ENCODE assay signal across 13 cellular contexts in genomic region chr1:53477626-53478025, GRCh38. TPM values are rescaled to one million over a fixed set of nuclear protein-coding genes. Genes with fewer than 3 reads are reported as not detected.
DNase-seq lines count a peak whose midpoint lies in the region; ATAC-seq and TF ChIP-seq lines count a peak whose summit lies in the region.
"Had no signal": no experiment of that assay in that cellular context is flagged by ENCODE, and none has a peak within 500 bp of the region (broad histone marks: within the 10 kb centered on the region; RNA-seq: fewer than 3 reads in every experiment).

No MANE protein-coding gene starts in this region.

- H3K27me3 Mint-ChIP-seq in nephron (ENCODE audit: low read depth): peaks cover 7% of the 10 kb centered on the region
- H3K27me3 Mint-ChIP-seq in activated T-helper 17 cell treated with anti-CD3 and anti-CD28 coated beads, Interleukin-2, amount 50 U/mL, for 72 hours: no peaks in the 10 kb centered on the region
- peaks cover 10% of the 10 kb centered on the region for H3K27me3 Mint-ChIP-seq in activated CD4-positive, alpha-beta T cell treated with anti-CD3 and anti-CD28 coated beads, Interleukin-2, amount 10 ng/mL, durations not matched to agents 24 days and 14 days

- no TSS peak for BruUV-seq in IMR-90 (replicated peaks; lab: Mats Ljungman, UMichigan)

- no peaks in the 10 kb centered on the region for H4K20me1 ChIP-seq in IMR-90 (ENCODE audit: insufficient read depth, low read length)

- intact Hi-C loops in IMR-90 (cut with micrococcal nuclease) (no loop called here), left ventricle myocardium superior (cut with micrococcal nuclease) (no loop called here)
- intact Hi-C loops in activated CD4-positive, alpha-beta T cell treated with anti-CD3 and anti-CD28 coated beads, Interleukin-2, amount 10 ng/mL, durations not matched to agents 24 days and 14 days (cut with micrococcal nuclease): no loop called here

- H3K36me3 ChIP-seq in IMR-90 (ENCODE audit: control insufficient read depth, insufficient read depth, low read length) (no peaks in the 10 kb centered on the region), adipocyte (ENCODE audit: control insufficient read depth, insufficient read depth, low read length, severe bottlenecking) (no peaks in the 10 kb centered on the region)

- no peaks in the 10 kb centered on the region; the same call in 1 of the 2 replicates for H3K9me3 ChIP-seq in IMR-90 (ENCODE audit: control insufficient read depth, insufficient read depth, low read length)
- H3K9me3 ChIP-seq in adipocyte (ENCODE audit: control insufficient read depth, low read length): no peaks in the 10 kb centered on the region

- no peak overlapping the region for H4K91ac ChIP-seq in IMR-90 (ENCODE audit: insufficient read depth, low read depth, low read length)

- no peak overlapping the region for H3K14ac ChIP-seq in IMR-90 (replicated peaks; ENCODE audit: low read depth, low read length)

- no peak overlapping the region for H3K4me3 Mint-ChIP-seq in nephron
- no peak overlapping the region for H3K4me3 Mint-ChIP-seq in activated T-helper 17 cell treated with anti-CD3 and anti-CD28 coated beads, Interleukin-2, amount 50 U/mL, for 72 hours
- H3K4me3 Mint-ChIP-seq in activated CD4-positive, alpha-beta T cell treated with anti-CD3 and anti-CD28 coated beads, Interleukin-2, amount 10 ng/mL, durations not matched to agents 24 days and 14 days: no peak overlapping the region

- TF ChIP-seq POLR2A in IMR-90 (IDR thresholded peaks at IDR 0.05; ENCODE audit: low read depth, low read length): no peak

- peak overlapping the region; percentile 54 for H2AFZ ChIP-seq in IMR-90 (replicated peaks; ENCODE audit: low read length, poor library complexity)

- H4K8ac ChIP-seq in IMR-90 (ENCODE audit: low read depth in 2 of 2, low read length in 2 of 2): no peak overlapping the region

- no peaks in the 10 kb centered on the region for H3K36me3 Mint-ChIP-seq in nephron (ENCODE audit: low read depth)
- no peaks in the 10 kb centered on the region for H3K36me3 Mint-ChIP-seq in activated T-helper 17 cell treated with anti-CD3 and anti-CD28 coated beads, Interleukin-2, amount 50 U/mL, for 72 hours (ENCODE audit: low read depth)
- no peaks in the 10 kb centered on the region for H3K36me3 Mint-ChIP-seq in activated CD4-positive, alpha-beta T cell treated with anti-CD3 and anti-CD28 coated beads, Interleukin-2, amount 10 ng/mL, durations not matched to agents 24 days and 14 days (ENCODE audit: low read depth)

- H4K5ac ChIP-seq in IMR-90 (ENCODE audit: low read depth, low read length): no peak overlapping the region

- peak overlapping the region; percentile 58 for H2AK9ac ChIP-seq in IMR-90 (replicated peaks; ENCODE audit: low read depth, low read length, poor library complexity)

- no peak for TF ChIP-seq RAD21 in IMR-90 (IDR thresholded peaks at IDR 0.05; ENCODE audit: low read length)

- no peaks in the 10 kb centered on the region for H3K9me3 Mint-ChIP-seq in nephron
- no peaks in the 10 kb centered on the region for H3K9me3 Mint-ChIP-seq in activated T-helper 17 cell treated with anti-CD3 and anti-CD28 coated beads, Interleukin-2, amount 50 U/mL, for 72 hours
- H3K9me3 Mint-ChIP-seq in activated CD4-positive, alpha-beta T cell treated with anti-CD3 and anti-CD28 coated beads, Interleukin-2, amount 10 ng/mL, durations not matched to agents 24 days and 14 days: no peaks in the 10 kb centered on the region

- CTCF ChIA-PET in IMR-90 (lab: Yijun Ruan, JAX): interaction anchor here (0.9 kb wide), 1 partner anchor 199 kb away, joined by 3 read pairs; no protein-coding TSS in a partner anchor

- H3K18ac ChIP-seq in IMR-90 (ENCODE audit: low read depth, low read length): no peak overlapping the region

- H3K9ac ChIP-seq in IMR-90 (ENCODE audit: low read depth, low read length) (no peak overlapping the region), adipocyte (ENCODE audit: low read length) (no peak overlapping the region)

- no peak overlapping the region for H2BK5ac ChIP-seq in IMR-90 (ENCODE audit: low read depth, low read length, poor library complexity, severe bottlenecking)

- peaks cover 4% of the 10 kb centered on the region; the same call in 1 of the 2 replicates for H3K4me1 ChIP-seq in IMR-90 (ENCODE audit: control insufficient read depth, insufficient read depth, low read length)
- no peaks in the 10 kb centered on the region for H3K4me1 ChIP-seq in adipocyte (ENCODE audit: control insufficient read depth, insufficient read depth, low read length)

- dilution Hi-C loops in IMR-90 (cut with HindIII; ENCODE audit: low sequenced_read_pairs, unreplicated experiment): no loop called here

- no CpG with 5 or more reads among the region's 5 CpGs for WGBS in IMR-90 (ENCODE audit: extremely low coverage in 2 of 2, insufficient read length in 1 of 2), 2 experiments

- peak overlapping the region in 2 of 3 experiments; percentile 79 to 83 for H3K27ac Mint-ChIP-seq in nephron
- H3K27ac Mint-ChIP-seq in activated T-helper 17 cell treated with anti-CD3 and anti-CD28 coated beads, Interleukin-2, amount 50 U/mL, for 72 hours: no peak overlapping the region
- H3K27ac Mint-ChIP-seq in activated CD4-positive, alpha-beta T cell treated with anti-CD3 and anti-CD28 coated beads, Interleukin-2, amount 10 ng/mL, durations not matched to agents 24 days and 14 days: no peak overlapping the region

- ATAC-seq in IMR-90 (ENCODE audit: low read depth): peak; percentile 44
- ATAC-seq in activated T-helper 17 cell treated with anti-CD3 and anti-CD28 coated beads, Interleukin-2, amount 50 U/mL, for 72 hours (replicated peaks): no peak
- no peak for ATAC-seq in left ventricle myocardium superior

- H2BK15ac ChIP-seq in IMR-90 (ENCODE audit: low read depth, low read length): no peak overlapping the region

- no peaks in the 10 kb centered on the region for H3K79me1 ChIP-seq in IMR-90 (ENCODE audit: low read depth in 1 of 2, low read length in 2 of 2)

- no peak overlapping the region for H3K4ac ChIP-seq in IMR-90 (ENCODE audit: low read depth, low read length)

- no peak overlapping the region for H2AK5ac ChIP-seq in IMR-90 (ENCODE audit: low read depth, low read length)

- H3K4me2 ChIP-seq in IMR-90 (ENCODE audit: low read depth, low read length): no peak overlapping the region; the same call in 1 of the 2 replicates

- DNase-seq in DMS 273 (lab: John Stamatoyannopoulos, UW; ENCODE audit: unreplicated experiment) (peak; percentile 87), IMR-90 (no peak), adipocyte (ENCODE audit: low read depth) (peak; percentile 10), left ventricle myocardium superior (no peak)
- no peak for DNase-seq in activated CD4-positive, alpha-beta T cell treated with anti-CD3 and anti-CD28 coated beads, Interleukin-2, amount 10 ng/mL, durations not matched to agents 24 days and 14 days
- DNase-seq: Karpas-422, NCI-H2081, NCI-H2227 treated with DMSO at 0.1 percent for 48 hours, NCI-H774, SIG-M5 had no signal

- H3K23ac ChIP-seq in IMR-90 (ENCODE audit: low read depth, low read length): no peak overlapping the region

- H3K4me3 ChIP-seq in IMR-90 (ENCODE audit: insufficient read depth, low read depth, low read length): no peak overlapping the region
- no peak overlapping the region for H3K4me3 ChIP-seq in adipocyte (ENCODE audit: low read length)

- H3K9me1 ChIP-seq in IMR-90 (ENCODE audit: insufficient read depth, low read length): no peaks in the 10 kb centered on the region; the same call in 1 of the 2 replicates

- H3K27me3 ChIP-seq in IMR-90 (ENCODE audit: control insufficient read depth, insufficient read depth, low read length) (peaks cover 61% of the 10 kb centered on the region), adipocyte (replicated peaks; ENCODE audit: control insufficient read depth, insufficient read depth, low read length) (peaks cover 48% of the 10 kb centered on the region)

- in situ Hi-C loops in IMR-90 (cut with MboI; ENCODE audit: low sequenced_read_pairs): no loop called here

- H3K4me1 Mint-ChIP-seq in nephron: peaks cover 10% of the 10 kb centered on the region
- H3K4me1 Mint-ChIP-seq in activated T-helper 17 cell treated with anti-CD3 and anti-CD28 coated beads, Interleukin-2, amount 50 U/mL, for 72 hours: no peaks in the 10 kb centered on the region
- no peaks in the 10 kb centered on the region for H3K4me1 Mint-ChIP-seq in activated CD4-positive, alpha-beta T cell treated with anti-CD3 and anti-CD28 coated beads, Interleukin-2, amount 10 ng/mL, durations not matched to agents 24 days and 14 days

- H2BK20ac ChIP-seq in IMR-90 (ENCODE audit: low read depth, low read length): no peak overlapping the region

- no peak for TF ChIP-seq CTCF in IMR-90 (conservative IDR thresholded peaks at IDR 0.05; ENCODE audit: low read depth, low read length)
- TF ChIP-seq CTCF in nephron (IDR thresholded peaks at IDR 0.05; ENCODE audit: unreplicated experiment in 3 of 3): no peak

- POLR2A ChIA-PET in IMR-90 (lab: Charles Lee; ENCODE audit: unreplicated experiment): no interaction called here

- no peak overlapping the region for H3K27ac ChIP-seq in IMR-90 (ENCODE audit: insufficient read depth, low read length)

- H2BK120ac ChIP-seq in IMR-90 (ENCODE audit: low read depth, low read length): peak overlapping the region; percentile 15; the same call in 1 of the 2 replicates

- H3K56ac ChIP-seq in IMR-90 (ENCODE audit: extremely low read depth, insufficient read depth, low read length): no peak overlapping the region

TF ChIP-seq in IMR-90, 13 proteins besides CTCF, POLR2A, EP300 and RAD21 (continues in another document):
- TF ChIP-seq CEBPB (IDR thresholded peaks at IDR 0.05; ENCODE audit: low read depth, low read length): no peak
- no peak for TF ChIP-seq RCOR1 (IDR thresholded peaks at IDR 0.05; ENCODE audit: insufficient replicate concordance, low read length)
- TF ChIP-seq MAZ (IDR thresholded peaks at IDR 0.05; ENCODE audit: borderline replicate concordance, low read depth, low read length): no peak
- no peak for TF ChIP-seq MXI1 (IDR thresholded peaks at IDR 0.05; ENCODE audit: borderline replicate concordance, low read depth, low read length)
- TF ChIP-seq RFX5 (IDR thresholded peaks at IDR 0.05; ENCODE audit: low read depth, low read length): no peak
- no peak for TF ChIP-seq NFE2L2 (IDR thresholded peaks at IDR 0.05; ENCODE audit: low read depth, low read length)
- TF ChIP-seq FOS (IDR thresholded peaks at IDR 0.05; ENCODE audit: low read depth, low read length): no peak
- TF ChIP-seq BHLHE40 (IDR thresholded peaks at IDR 0.05; ENCODE audit: low read depth, low read length): no peak
- no peak for TF ChIP-seq SMC3 (IDR thresholded peaks at IDR 0.05; ENCODE audit: low read depth, low read length)
- TF ChIP-seq CHD1 (IDR thresholded peaks at IDR 0.05; ENCODE audit: low read depth, low read length): no peak

RNA-seq across cellular contexts. Expression of gene DMRTB1, which starts 18.4 kb away (rescaled TPM):
- not detected in 2 replicates for total RNA-seq in IMR-90 (2012; rRNA removed)
- not detected in 2 replicates for polyA plus RNA-seq in IMR-90 (2012; rRNA removed)
- polyA plus RNA-seq in IMR-90 (2012; cell fraction: cytosol; rRNA removed): not detected in 2 replicates
- not detected in 2 replicates for polyA plus RNA-seq in IMR-90 (2012; cell fraction: nucleus; rRNA removed; ENCODE audit: low replicate concordance)
- not detected for total RNA-seq in activated T-helper 17 cell treated with anti-CD3 and anti-CD28 coated beads, Interleukin-2, amount 50 U/mL, for 72 hours
- not detected in 2 replicates for total RNA-seq in activated CD4-positive, alpha-beta T cell treated with anti-CD3 and anti-CD28 coated beads, Interleukin-2, amount 10 ng/mL, durations not matched to agents 24 days and 14 days
- not detected for total RNA-seq in left ventricle myocardium superior
- polyA plus RNA-seq: BJ had no signal

Comparison
In these comparisons a context has a peak if more than half of its experiments do, and no peak if none do; other contexts are left out.
1. DNase-seq: peak in DMS 273 (single experiment) and adipocyte (single experiment); none in IMR-90 (single experiment), activated CD4-positive, alpha-beta T cell treated with anti-CD3 and anti-CD28 coated beads, Interleukin-2, amount 10 ng/mL, durations not matched to agents 24 days and 14 days (single experiment) and left ventricle myocardium superior (single experiment).
2. H3K27ac Mint-ChIP-seq: peak in nephron (2 of 3); none in activated T-helper 17 cell treated with anti-CD3 and anti-CD28 coated beads, Interleukin-2, amount 50 U/mL, for 72 hours (single experiment) and activated CD4-positive, alpha-beta T cell treated with anti-CD3 and anti-CD28 coated beads, Interleukin-2, amount 10 ng/mL, durations not matched to agents 24 days and 14 days (single experiment).